ENCODE assay signal across 9 cellular contexts in the genomic region with DNA sequence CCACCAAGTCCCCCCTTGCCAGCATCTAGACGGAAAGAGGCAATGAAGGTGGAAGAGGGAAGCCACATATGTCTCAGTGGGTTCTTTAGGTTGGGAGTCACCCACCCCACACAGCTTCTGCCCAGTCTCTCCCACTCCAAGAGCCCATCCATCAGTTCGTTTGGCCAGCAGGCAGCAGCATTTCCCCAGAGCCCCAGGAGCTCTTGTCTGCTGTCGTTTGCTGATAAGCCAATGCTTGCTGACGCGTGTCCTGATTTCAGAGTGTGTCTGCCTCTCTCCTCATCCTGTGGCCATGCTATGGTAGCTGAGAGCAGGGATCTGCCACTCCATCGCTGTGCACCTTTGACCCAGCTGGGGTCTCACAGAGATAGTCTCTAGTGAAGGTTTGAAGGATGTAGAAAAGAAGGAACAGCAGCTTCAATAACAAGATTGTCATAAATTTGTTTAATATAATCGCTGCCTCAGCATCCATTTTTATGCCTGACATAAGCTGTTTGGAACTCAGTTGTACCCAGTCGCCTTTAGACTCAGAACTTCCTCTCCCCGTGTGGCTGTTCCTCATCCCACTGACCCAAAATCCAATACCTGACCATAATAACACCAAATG. TPM values are rescaled to one million over a fixed set of nuclear protein-coding genes. Genes with fewer than 3 reads are reported as not detected.
DNase-seq lines count a peak whose midpoint lies in the region; ATAC-seq and TF ChIP-seq lines count a peak whose summit lies in the region.
"Had no signal": no experiment of that assay in that cellular context is flagged by ENCODE, and none has a peak within 500 bp of the region (broad histone marks: within the 10 kb centered on the region; RNA-seq: fewer than 3 reads in every experiment).

No MANE protein-coding gene starts in this region.

- H3K9me3 ChIP-seq in neutrophil (no peaks in the 10 kb centered on the region), stomach (peaks cover 0 to 9% (median 4%) of the 10 kb centered on the region in 4 donors)

- no peak for DNase-seq in activated CD4-positive, alpha-beta T cell treated with anti-CD3 and anti-CD28 coated beads, Interleukin-2, amount 10 ng/mL, durations not matched to agents 24 days and 14 days
- no peak for DNase-seq in activated CD4-positive, alpha-beta T cell treated with anti-CD3 and anti-CD28 coated beads for 1 hour
- no peak for DNase-seq in stomach
- DNase-seq in GOT3 (lab: John Stamatoyannopoulos, UW), result no peak

- TF ChIP-seq CTCF in neutrophil (IDR thresholded peaks at IDR 0.05) (no peak), stomach (IDR thresholded peaks at IDR 0.05) (no peak)

- H3K27ac ChIP-seq in neutrophil (peak overlapping the region; percentile 78), stomach (no peak overlapping the region)

- H3K4me3 ChIP-seq in neutrophil (ENCODE audit: low read depth in 1 of 2, low read length in 1 of 2), result peak overlapping the region in 1 of 2 experiments; percentile 32
- H3K4me3 ChIP-seq in stomach, result no peak overlapping the region

- no peak for TF ChIP-seq POLR2A in stomach (IDR thresholded peaks at IDR 0.05)

- peaks cover 12% of the 10 kb centered on the region for H3K9me3 Mint-ChIP-seq in activated CD4-positive, alpha-beta T cell treated with anti-CD3 and anti-CD28 coated beads, Interleukin-2, amount 10 ng/mL, durations not matched to agents 24 days and 14 days
- peaks cover 7% of the 10 kb centered on the region for H3K9me3 Mint-ChIP-seq in activated naive CD8-positive, alpha-beta T cell (ENCODE audit: low read depth)

- H3K36me3 ChIP-seq in neutrophil (no peaks in the 10 kb centered on the region), stomach (no peaks in the 10 kb centered on the region)

- peaks cover 69% of the 10 kb centered on the region for H3K4me1 Mint-ChIP-seq in activated CD4-positive, alpha-beta T cell treated with anti-CD3 and anti-CD28 coated beads, Interleukin-2, amount 10 ng/mL, durations not matched to agents 24 days and 14 days
- peaks cover 95% of the 10 kb centered on the region for H3K4me1 Mint-ChIP-seq in activated naive CD8-positive, alpha-beta T cell (ENCODE audit: low read depth)

- intact Hi-C loops in activated CD4-positive, alpha-beta T cell treated with anti-CD3 and anti-CD28 coated beads, Interleukin-2, amount 10 ng/mL, durations not matched to agents 24 days and 14 days (cut with micrococcal nuclease), result loop anchor here (2.0 kb wide), 1 partner anchor 16 kb away; no protein-coding TSS in a partner anchor
- intact Hi-C loops in stomach (cut with DNase I; ENCODE audit: low total_unique reads), result no loop called here

- peak overlapping the region; percentile 95 for H3K27ac Mint-ChIP-seq in activated CD4-positive, alpha-beta T cell treated with anti-CD3 and anti-CD28 coated beads, Interleukin-2, amount 10 ng/mL, durations not matched to agents 24 days and 14 days
- H3K27ac Mint-ChIP-seq in activated naive CD8-positive, alpha-beta T cell, result peak overlapping the region; percentile 99

- H3K27me3 ChIP-seq in neutrophil (no peaks in the 10 kb centered on the region), stomach (peaks cover 0 to 15% (median 0%) of the 10 kb centered on the region in 3 donors)

- peak; percentile 10 for ATAC-seq in HG03342 (IDR thresholded peaks at IDR 0.05; ENCODE audit: unreplicated experiment)
- ATAC-seq in HG03095 (IDR thresholded peaks at IDR 0.05; ENCODE audit: unreplicated experiment), result no peak

- H3K27me3 Mint-ChIP-seq in activated CD4-positive, alpha-beta T cell treated with anti-CD3 and anti-CD28 coated beads, Interleukin-2, amount 10 ng/mL, durations not matched to agents 24 days and 14 days, result no peaks in the 10 kb centered on the region
- no peaks in the 10 kb centered on the region for H3K27me3 Mint-ChIP-seq in activated naive CD8-positive, alpha-beta T cell

- no peak for TF ChIP-seq EP300 in stomach (IDR thresholded peaks at IDR 0.05)

- peaks cover 6% of the 10 kb centered on the region for H3K36me3 Mint-ChIP-seq in activated CD4-positive, alpha-beta T cell treated with anti-CD3 and anti-CD28 coated beads, Interleukin-2, amount 10 ng/mL, durations not matched to agents 24 days and 14 days (ENCODE audit: low read depth)
- peaks cover 8% of the 10 kb centered on the region for H3K36me3 Mint-ChIP-seq in activated naive CD8-positive, alpha-beta T cell

- peaks cover 71 to 77% of the 10 kb centered on the region in 2 experiments for H3K4me1 ChIP-seq in neutrophil (ENCODE audit: control insufficient read depth in 1 of 2, insufficient read depth in 1 of 2, low read depth in 1 of 2, low read length in 1 of 2)
- no peaks in the 10 kb centered on the region for H3K4me1 ChIP-seq in stomach

- H3K4me3 Mint-ChIP-seq in activated CD4-positive, alpha-beta T cell treated with anti-CD3 and anti-CD28 coated beads, Interleukin-2, amount 10 ng/mL, durations not matched to agents 24 days and 14 days, result peak overlapping the region; percentile 71
- H3K4me3 Mint-ChIP-seq in activated naive CD8-positive, alpha-beta T cell, result peak overlapping the region; percentile 72

- 51 to 61% (median 58%) methylated on average over 8 to 9 of the region's 9 CpGs for WGBS in stomach, 5 donors

RNA-seq across cellular contexts. Expression of gene GDF10, which starts 39.4 kb away (rescaled TPM):
- total RNA-seq in activated CD4-positive, alpha-beta T cell treated with anti-CD3 and anti-CD28 coated beads, Interleukin-2, amount 10 ng/mL, durations not matched to agents 24 days and 14 days, result 0.49 and 0.59 TPM in 2 replicates
- 1 to 10 TPM in 1 of 5 donors, not detected in 4; 2.6 TPM for total RNA-seq in stomach
- polyA plus RNA-seq in stomach, result under 1 TPM in 2 of 3 donors, not detected in 1; 0.31 to 0.90 TPM
- total RNA-seq: MCF 10A had no signal
